In the genomic region with DNA sequence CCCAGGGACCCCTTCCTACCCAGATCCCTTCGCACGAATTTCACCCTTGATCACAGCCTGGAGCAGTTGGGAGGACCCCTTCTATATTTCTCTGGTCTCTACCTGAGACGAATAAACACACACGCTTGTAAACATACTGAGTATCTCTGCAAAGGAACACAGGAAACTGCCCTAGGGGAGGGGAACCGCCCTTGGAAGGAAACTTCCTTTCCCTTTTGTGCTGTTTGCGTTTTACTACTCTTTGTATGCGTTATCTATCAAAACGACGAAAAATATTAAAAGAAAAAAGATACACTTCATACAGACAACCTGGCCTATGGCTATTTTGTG, we compare ENCODE assay signal across 8 cellular contexts. TPM values are rescaled to one million over a fixed set of nuclear protein-coding genes. Genes with fewer than 3 reads are reported as not detected.
A peak's percentile ranks its signal among the peaks of the same experiment; 100 is the strongest.
DNase-seq lines count a peak whose midpoint lies in the region; ATAC-seq and TF ChIP-seq lines count a peak whose summit lies in the region.

No MANE protein-coding gene starts in this region.

- in situ Hi-C loops in mammary epithelial cell (cut with MboI; ENCODE audit: low sequenced_read_pairs in 2 of 2), result no loop called here

- dilution Hi-C loops in mammary epithelial cell (cut with HindIII; ENCODE audit: low sequenced_read_pairs), result no loop called here

- no peaks in the 10 kb centered on the region for H3K27me3 ChIP-seq in CD4-positive, alpha-beta T cell (ENCODE audit: control insufficient read depth, insufficient read depth, low read length)
- H3K27me3 ChIP-seq in mammary epithelial cell (ENCODE audit: insufficient read depth, low read length) (no peaks in the 10 kb centered on the region), lung (ENCODE audit: control insufficient read depth, insufficient read depth) (no peaks in the 10 kb centered on the region), aorta (ENCODE audit: control insufficient read depth in 1 of 2, insufficient read depth in 2 of 2, low read length in 1 of 2) (no peaks in the 10 kb centered on the region)

- no peaks in the 10 kb centered on the region for H3K9me3 Mint-ChIP-seq in CD4-positive, alpha-beta T cell

- DNase-seq in CD4-positive, alpha-beta T cell, result no peak
- DNase-seq in Jurkat, Clone E6-1 (ENCODE audit: low read depth, low spot score), result peak; percentile 17
- DNase-seq in mammary epithelial cell (no peak), lung (ENCODE audit: low spot score) (no peak), aorta (no peak), mesenteric fat pad (ENCODE audit: low spot score) (no peak)
- no peak for DNase-seq in effector CD4-positive, alpha-beta T cell

- no peak for TF ChIP-seq CTCF in CD4-positive, alpha-beta T cell (IDR thresholded peaks at IDR 0.05)
- TF ChIP-seq CTCF in mammary epithelial cell (conservative IDR thresholded peaks at IDR 0.05 in 1 of 2, IDR thresholded peaks at IDR 0.05 in 1 of 2; ENCODE audit: extremely low read depth in 1 of 2, insufficient read depth in 1 of 2, low read depth in 1 of 2, low read length in 2 of 2) (no peak), lung (IDR thresholded peaks at IDR 0.05; ENCODE audit: control extremely low read depth, extremely low read depth) (no peak)

- 3% methylated on average over 7 of the region's 9 CpGs for WGBS in mammary epithelial cell (ENCODE audit: low coverage, missing lambda C conversion rate)
- WGBS in lung, 2 donors, result 1 to 4% methylated on average over 9 of the region's 9 CpGs
- 3% methylated on average over 9 of the region's 9 CpGs for WGBS in aorta, 2 donors

- peaks cover 5% of the 10 kb centered on the region for H3K4me1 ChIP-seq in mammary epithelial cell (ENCODE audit: insufficient read depth, low read length)
- H3K4me1 ChIP-seq in lung (ENCODE audit: control insufficient read depth in 2 of 2, insufficient read depth in 2 of 2, low read length in 2 of 2), result peaks cover 0 to 10% of the 10 kb centered on the region in 2 donors
- H3K4me1 ChIP-seq in aorta (ENCODE audit: control insufficient read depth in 1 of 2, insufficient read depth in 2 of 2, low read length in 2 of 2), result no peaks in the 10 kb centered on the region

- H3K27ac Mint-ChIP-seq in CD4-positive, alpha-beta T cell, result peak overlapping the region; percentile 97

- no peaks in the 10 kb centered on the region for H3K9me3 ChIP-seq in CD4-positive, alpha-beta T cell (ENCODE audit: control insufficient read depth, low read length)
- no peaks in the 10 kb centered on the region for H3K9me3 ChIP-seq in mammary epithelial cell (replicated peaks; ENCODE audit: insufficient read depth, low read length)
- H3K9me3 ChIP-seq in lung (ENCODE audit: control insufficient read depth in 2 of 2, insufficient read depth in 1 of 2, low read length in 1 of 2), result no peaks in the 10 kb centered on the region
- no peaks in the 10 kb centered on the region for H3K9me3 ChIP-seq in aorta (ENCODE audit: control insufficient read depth, low read length)

- H3K79me2 ChIP-seq in mammary epithelial cell (ENCODE audit: insufficient read depth, low read length), result peaks cover 49% of the 10 kb centered on the region

- H3K4me2 ChIP-seq in mammary epithelial cell (ENCODE audit: insufficient read depth, low read depth, low read length), result peak overlapping the region; percentile 86

- POLR2A ChIA-PET in CD4-positive, alpha-beta T cell (lab: Charles Lee), result interaction anchor here (0.6 to 3.0 kb wide), 12 partner anchors 8 to 607 kb away, joined by 3 to 39 read pairs (median 4); a partner anchor contains a TSS

- H3K36me3 ChIP-seq in mammary epithelial cell (ENCODE audit: insufficient read depth, low read length) (no peaks in the 10 kb centered on the region), lung (ENCODE audit: control insufficient read depth in 2 of 2, insufficient read depth in 2 of 2, low read length in 2 of 2) (peaks cover 4 to 13% of the 10 kb centered on the region in 2 donors), aorta (ENCODE audit: control insufficient read depth in 1 of 2, insufficient read depth in 2 of 2, low read length in 1 of 2) (no peaks in the 10 kb centered on the region)

- intact Hi-C loops in CD4-positive, alpha-beta T cell (cut with DNase I, micrococcal nuclease), result loop anchor here (2.0 to 10.0 kb wide), 5 partner anchors 54 to 174 kb away; a partner anchor contains a TSS
- intact Hi-C loops in mammary epithelial cell (cut with micrococcal nuclease) (loop anchor here (5.0 kb wide), 1 partner anchor 56 kb away; no protein-coding TSS in a partner anchor), aorta (cut with DNase I) (loop anchor here (2.0 to 5.0 kb wide), 2 partner anchors 74 kb away; a partner anchor contains a TSS)

- H3K36me3 Mint-ChIP-seq in CD4-positive, alpha-beta T cell (ENCODE audit: low read depth), result peaks cover 56% of the 10 kb centered on the region

- peaks cover 33% of the 10 kb centered on the region for H3K4me1 Mint-ChIP-seq in CD4-positive, alpha-beta T cell (ENCODE audit: low read depth)

- no peaks in the 10 kb centered on the region for H3K27me3 Mint-ChIP-seq in CD4-positive, alpha-beta T cell

- no TSS peak for BruUV-seq in mammary epithelial cell (replicated peaks; lab: Mats Ljungman, UMichigan)

- H3K9ac ChIP-seq in mammary epithelial cell (ENCODE audit: insufficient read depth, low read length), result peak overlapping the region; percentile 94

- H3K4me3 Mint-ChIP-seq in CD4-positive, alpha-beta T cell, result peak overlapping the region; percentile 99

- peak overlapping the region; percentile 100 for H3K27ac ChIP-seq in CD4-positive, alpha-beta T cell (ENCODE audit: low read depth, low read length)
- H3K27ac ChIP-seq in mammary epithelial cell (ENCODE audit: insufficient read depth, low read depth, low read length) (peak overlapping the region; percentile 79), lung (ENCODE audit: low read depth in 1 of 2, low read length in 1 of 2) (peak overlapping the region; percentile 1 to 82), aorta (ENCODE audit: low read depth in 1 of 2, low read length in 2 of 2) (no peak overlapping the region)

- peak overlapping the region; percentile 97 for H2AFZ ChIP-seq in mammary epithelial cell (ENCODE audit: low read depth, low read length)

- ATAC-seq in CD4-positive, alpha-beta T cell (ENCODE audit: poor library complexity), result peak; percentile 59
- ATAC-seq in lung (ENCODE audit: insufficient read depth, low FRiP score) (peak; percentile 10), aorta (ENCODE audit: low FRiP score) (no peak), GM18520 (IDR thresholded peaks at IDR 0.05; ENCODE audit: unreplicated experiment) (no peak)

- CTCF ChIA-PET in CD4-positive, alpha-beta T cell (lab: Charles Lee), result interaction anchor here (0.8 to 1.6 kb wide), 4 partner anchors 12 to 89 kb away, joined by 3 to 13 read pairs (median 4); a partner anchor contains a TSS
- CTCF ChIA-PET in mammary epithelial cell (lab: Charles Lee; ENCODE audit: low non-redundant PET), result interaction anchor here (1.0 kb wide), 1 partner anchor 11 kb away, joined by 3 read pairs; no protein-coding TSS in a partner anchor

- H4K20me1 ChIP-seq in mammary epithelial cell (ENCODE audit: insufficient read depth, low read length), result no peaks in the 10 kb centered on the region

- peak overlapping the region; percentile 99 for H3K4me3 ChIP-seq in Jurkat, Clone E6-1 (ENCODE audit: low read length)
- H3K4me3 ChIP-seq in mammary epithelial cell (replicated peaks in 1 of 3; ENCODE audit: insufficient read depth in 1 of 3, low read depth in 2 of 3, low read length in 3 of 3) (peak overlapping the region; percentile 76 to 99 (median 76)), lung (peak overlapping the region; percentile 95), aorta (ENCODE audit: low read length in 2 of 2) (peak overlapping the region; percentile 61)

RNA-seq across cellular contexts. Expression of a gene that starts 0.8 kb away (rescaled TPM):
- total RNA-seq in CD4-positive, alpha-beta T cell, result 10 to 100 TPM; 65.8 to 66.0 TPM
- 54.0 TPM for polyA plus RNA-seq in Jurkat, Clone E6-1 (2012; ENCODE audit: insufficient read depth, insufficient read length)
- total RNA-seq in mammary epithelial cell (10 to 100 TPM; 55.1 to 75.8 TPM), lung (10 to 100 TPM; 74.7 to 79.0 TPM), aorta (10 to 100 TPM; 38.1 to 60.4 TPM), mesenteric fat pad (49.7 TPM)
- polyA plus RNA-seq in mammary epithelial cell (67.3 TPM), lung (10 to 100 TPM; 42.8 to 83.8 TPM), aorta (10 to 100 TPM; 37.5 to 38.1 TPM)
- 52.4 TPM for polyA minus RNA-seq in mammary epithelial cell

RNA-seq across cellular contexts. Expression of a gene that starts 4.1 kb away (rescaled TPM):
- not detected for total RNA-seq in CD4-positive, alpha-beta T cell
- not detected for polyA plus RNA-seq in Jurkat, Clone E6-1 (2012; ENCODE audit: insufficient read depth, insufficient read length)
- total RNA-seq in mammary epithelial cell (not detected), lung (not detected), aorta (not detected), mesenteric fat pad (not detected)
- polyA plus RNA-seq in mammary epithelial cell (not detected), lung (under 1 TPM; 0.14 to 0.15 TPM), aorta (under 1 TPM; 0.33 to 0.38 TPM)
- not detected for polyA minus RNA-seq in mammary epithelial cell

Comparison
In these comparisons a context has a peak if more than half of its experiments do, and no peak if none do; other contexts are left out.
1. ATAC-seq: peak in CD4-positive, alpha-beta T cell (single experiment) and lung (single experiment); none in aorta (single experiment) and GM18520 (single experiment).
2. H3K27ac ChIP-seq: peak in CD4-positive, alpha-beta T cell (single experiment), mammary epithelial cell (single experiment) and lung (2 of 2); none in aorta (0 of 2).
3. Peak in every context shown above with its lines, with median percentiles within 50 percentile points of each other: H3K4me3 ChIP-seq.